In the genomic region with DNA sequence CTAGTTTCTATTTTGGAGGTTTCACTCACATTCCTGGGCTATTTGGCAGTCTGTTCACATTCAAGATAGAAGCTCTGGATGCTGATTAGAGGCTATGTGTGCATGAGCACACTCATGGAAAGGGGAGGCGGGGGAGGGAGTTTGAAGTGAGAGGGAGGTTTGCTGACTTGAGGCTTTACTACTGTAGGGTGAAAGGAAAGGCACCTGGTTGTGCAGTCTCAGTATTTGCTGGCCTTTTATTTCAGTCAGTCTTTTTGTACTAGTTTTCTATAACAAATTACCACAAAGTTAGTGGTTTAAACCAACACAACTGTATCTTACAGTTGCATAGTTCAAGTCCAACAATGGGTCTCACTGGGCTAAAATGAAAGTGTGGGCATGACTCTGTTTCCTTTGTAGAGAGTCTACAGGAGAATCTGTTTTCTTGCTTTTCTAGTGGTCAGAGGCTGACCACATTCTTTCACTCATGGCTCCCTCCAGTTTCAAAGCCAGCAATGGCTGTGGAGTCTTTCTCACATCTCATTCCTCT, we compare ENCODE assay signal across 12 cellular contexts. TPM values are rescaled to one million over a fixed set of nuclear protein-coding genes. Genes with fewer than 3 reads are reported as not detected.
DNase-seq lines count a peak whose midpoint lies in the region; ATAC-seq and TF ChIP-seq lines count a peak whose summit lies in the region.
"Had no signal": no experiment of that assay in that cellular context is flagged by ENCODE, and none has a peak within 500 bp of the region (broad histone marks: within the 10 kb centered on the region; RNA-seq: fewer than 3 reads in every experiment).

No MANE protein-coding gene starts in this region.

- no peaks in the 10 kb centered on the region for H3K36me3 Mint-ChIP-seq in Caco-2 (ENCODE audit: insufficient read depth, unreplicated experiment)

- POLR2A ChIA-PET in Caco-2 (lab: Charles Lee) = no interaction called here

- H3K27ac ChIP-seq in WERI-Rb-1 = peak overlapping the region; percentile 64; the same call in 1 of the 2 replicates
- H3K27ac ChIP-seq: upper lobe of right lung had no signal

- no peak overlapping the region for H3K4me3 ChIP-seq in GM12864 (ENCODE audit: low read depth, low read length)
- peak overlapping the region; percentile 13; the same call in 1 of the 2 replicates for H3K4me3 ChIP-seq in WERI-Rb-1 (ENCODE audit: low read depth, low read length)
- no peak overlapping the region for H3K4me3 ChIP-seq in Caco-2 (ENCODE audit: low read depth, low read length)
- H3K4me3 ChIP-seq: upper lobe of right lung had no signal

- H3K4me1 ChIP-seq in Caco-2 = peaks cover 12% of the 10 kb centered on the region; the same call in 1 of the 2 replicates
- H3K4me1 ChIP-seq: upper lobe of right lung had no signal

- TF ChIP-seq CTCF in GM12864 (IDR thresholded peaks at IDR 0.05; ENCODE audit: low read depth, low read length, missing control alignments) (no peak), WERI-Rb-1 (IDR thresholded peaks at IDR 0.05; ENCODE audit: low read depth, low read length) (no peak), Caco-2 (IDR thresholded peaks at IDR 0.05; ENCODE audit: insufficient read depth in 1 of 2, low read depth in 1 of 2, low read length in 1 of 2, severe bottlenecking in 1 of 2, unreplicated experiment in 1 of 2) (no peak)

- BruUV-seq in Caco-2 (replicated peaks; lab: Mats Ljungman, UMichigan) = no TSS peak

- DNase-seq in GM12864 (ENCODE audit: low read depth) (peak; percentile 22), WERI-Rb-1 (peak; percentile 66), head of caudate nucleus (no peak), Caco-2 (no peak), left colon (no peak), NCI-H1694 treated with DMSO at 0.1 percent for 48 hours (lab: John Stamatoyannopoulos, UW) (no peak)
- DNase-seq: NCI-H1694, upper lobe of right lung had no signal

- CTCF ChIA-PET in Caco-2 (lab: Charles Lee) = no interaction called here

- peak; percentile 97 for ATAC-seq in GM19452 (IDR thresholded peaks at IDR 0.05; ENCODE audit: unreplicated experiment)
- ATAC-seq in HG03025 (IDR thresholded peaks at IDR 0.05; ENCODE audit: low FRiP score, unreplicated experiment) = peak; percentile 89
- ATAC-seq in left colon = no peak
- ATAC-seq: esophagus mucosa, upper lobe of right lung had no signal

- H3K9me3 Mint-ChIP-seq in Caco-2 (ENCODE audit: unreplicated experiment) = no peaks in the 10 kb centered on the region

- no peaks in the 10 kb centered on the region for H3K27me3 Mint-ChIP-seq in Caco-2 (ENCODE audit: insufficient read depth, unreplicated experiment)

- no peak overlapping the region for H3K4me3 Mint-ChIP-seq in Caco-2 (ENCODE audit: unreplicated experiment)
- H3K4me3 Mint-ChIP-seq: B cell had no signal

- intact Hi-C loops in head of caudate nucleus (cut with DNase I) = no loop called here
- intact Hi-C loops in Caco-2 (cut with micrococcal nuclease; ENCODE audit: unreplicated experiment) = no loop called here
- intact Hi-C loops in left colon (cut with DNase I, micrococcal nuclease) = no loop called here

- no peaks in the 10 kb centered on the region for H3K27me3 ChIP-seq in WERI-Rb-1 (ENCODE audit: insufficient read depth, low read depth, severe bottlenecking)
- no peaks in the 10 kb centered on the region for H3K27me3 ChIP-seq in Caco-2 (replicated peaks; ENCODE audit: control insufficient read depth, insufficient read depth, low read length)
- H3K27me3 ChIP-seq: upper lobe of right lung had no signal

- H3K36me3 ChIP-seq in WERI-Rb-1 (no peaks in the 10 kb centered on the region), Caco-2 (ENCODE audit: control insufficient read depth, insufficient read depth, low read length) (no peaks in the 10 kb centered on the region)
- H3K36me3 ChIP-seq: upper lobe of right lung had no signal

- H3K9me3 ChIP-seq in WERI-Rb-1 (ENCODE audit: severe bottlenecking) = no peaks in the 10 kb centered on the region
- H3K9me3 ChIP-seq in Caco-2 = no peaks in the 10 kb centered on the region; the same call in 1 of the 2 replicates
- H3K9me3 ChIP-seq: upper lobe of right lung had no signal

- peaks cover 16% of the 10 kb centered on the region for H3K4me1 Mint-ChIP-seq in Caco-2 (ENCODE audit: low read depth, unreplicated experiment)

- no peak overlapping the region for H3K27ac Mint-ChIP-seq in Caco-2 (ENCODE audit: unreplicated experiment)
- H3K27ac Mint-ChIP-seq: B cell had no signal

RNA-seq across cellular contexts. Expression of gene NR4A2, which starts 47.7 kb away (rescaled TPM):
- total RNA-seq in Caco-2 (2022) (0.91 and 0.97 TPM in 2 replicates), left colon (1 to 10 TPM; 3.4 to 9.7 TPM)

RNA-seq across cellular contexts. Expression of gene GPD2, which starts 56.0 kb away (rescaled TPM):
- total RNA-seq in Caco-2 (2022) (56.8 and 58.3 TPM in 2 replicates), left colon (10 to 100 TPM; 79.9 to 80.0 TPM)

Comparison
In these comparisons a context has a peak if more than half of its experiments do, and no peak if none do; other contexts are left out.
1. DNase-seq: peak in GM12864 (single experiment) and WERI-Rb-1 (single experiment); none in head of caudate nucleus (0 of 42), Caco-2 (0 of 2), left colon (0 of 2) and NCI-H1694 treated with DMSO at 0.1 percent for 48 hours (single experiment).